ENCODE assay signal across 9 cellular contexts in the genomic region with DNA sequence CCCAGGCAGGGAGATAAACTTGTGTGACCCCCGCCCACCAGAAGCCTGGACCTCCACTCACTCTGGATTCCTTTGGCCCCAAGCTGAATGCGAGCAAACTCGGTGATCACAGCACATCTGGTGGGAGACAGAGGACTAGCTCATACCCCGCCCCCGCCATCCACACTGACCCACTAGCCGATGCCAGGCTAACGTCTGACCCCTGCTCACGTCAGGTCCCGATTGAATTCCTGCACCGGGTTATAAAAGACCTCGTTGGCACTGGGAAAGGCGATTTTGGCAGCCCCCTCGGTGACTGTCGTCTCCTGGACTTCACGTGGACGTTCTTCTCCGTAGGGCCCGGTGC. TPM values are rescaled to one million over a fixed set of nuclear protein-coding genes. Genes with fewer than 3 reads are reported as not detected.
A peak's percentile ranks its signal among the peaks of the same experiment; 100 is the strongest.
DNase-seq lines count a peak whose midpoint lies in the region; ATAC-seq, FAIRE-seq and TF ChIP-seq lines count a peak whose summit lies in the region.
"Had no signal": no experiment of that assay in that cellular context is flagged by ENCODE, and none has a peak within 500 bp of the region (broad histone marks: within the 10 kb centered on the region; RNA-seq: fewer than 3 reads in every experiment).

No MANE protein-coding gene starts in this region.

- no peaks in the 10 kb centered on the region for H3K9me3 ChIP-seq in adipocyte (ENCODE audit: control insufficient read depth, low read length)
- no peaks in the 10 kb centered on the region for H3K9me3 ChIP-seq in HepG2 (ENCODE audit: low read length)
- no peaks in the 10 kb centered on the region for H3K9me3 ChIP-seq in testis

- TF ChIP-seq EP300 in HepG2 (IDR thresholded peaks at IDR 0.05; ENCODE audit: low read depth in 2 of 2, low read length in 2 of 2) (no peak), HepG2 (CRISPR knock-in tag; IDR thresholded peaks at IDR 0.05; ENCODE audit: borderline replicate concordance) (no peak)

- peaks cover 42% of the 10 kb centered on the region for H3K79me2 ChIP-seq in HepG2 (ENCODE audit: insufficient read depth, low read length)

- peaks cover 11% of the 10 kb centered on the region for H3K36me3 ChIP-seq in adipocyte (ENCODE audit: control insufficient read depth, insufficient read depth, low read length, severe bottlenecking)
- H3K36me3 ChIP-seq in HepG2 (replicated peaks in 1 of 2; ENCODE audit: control insufficient read depth in 1 of 2, insufficient read depth in 2 of 2, low read length in 2 of 2) = peaks cover 2 to 19% of the 10 kb centered on the region in 2 experiments; a peak in 3 of 5 replicates
- H3K36me3 ChIP-seq in testis (ENCODE audit: low read depth, missing control alignments) = no peaks in the 10 kb centered on the region

- no peak for ATAC-seq in activated CD4-positive, alpha-beta T cell treated with anti-CD3 and anti-CD28 coated beads for 36 hours
- ATAC-seq in HepG2 = peak; percentile 6; the same call in 2 of the 3 replicates
- ATAC-seq in GM18907 (IDR thresholded peaks at IDR 0.05; ENCODE audit: unreplicated experiment) = no peak

- H4K20me1 ChIP-seq in HepG2 (ENCODE audit: insufficient read depth, low read length) = peaks cover 17% of the 10 kb centered on the region

- in situ Hi-C loops in HepG2 (cut with HindIII; ENCODE audit: extremely low pct_ligation_motif_present, low pct_unique_long_range_greater_than_20kb) = loop anchor here (5.0 kb wide), 1 partner anchor 36 kb away; a partner anchor contains a TSS

- BruUV-seq in HepG2 (replicated peaks; lab: Mats Ljungman, UMichigan) = no TSS peak

- DNase-seq in activated CD4-positive, alpha-beta T cell treated with anti-CD3 and anti-CD28 coated beads for 36 hours = no peak
- no peak for DNase-seq in activated CD4-positive, alpha-beta T cell treated with anti-CD3 and anti-CD28 coated beads, Interleukin-2, amount 50 U/mL, for 1 hour
- no peak for DNase-seq in adipocyte (ENCODE audit: low read depth)
- DNase-seq in HepG2 (ENCODE audit: low spot score) = no peak
- no peak for DNase-seq in testis
- no peak for DNase-seq in SKM-1 (lab: John Stamatoyannopoulos, UW; ENCODE audit: unreplicated experiment)
- DNase-seq in NCI-H2227 treated with DMSO at 0.1 percent for 48 hours (lab: John Stamatoyannopoulos, UW) = no peak

- intact Hi-C loops in activated CD4-positive, alpha-beta T cell treated with anti-CD3 and anti-CD28 coated beads for 36 hours (cut with DNase I, micrococcal nuclease) = loop anchor here (1.0 to 5.0 kb wide), 6 partner anchors 12 to 504 kb away; a partner anchor contains a TSS
- intact Hi-C loops in HepG2 (cut with micrococcal nuclease; ENCODE audit: unreplicated experiment) (loop anchor here (5.0 kb wide), 1 partner anchor 36 kb away; a partner anchor contains a TSS), testis (cut with DNase I; ENCODE audit: low total_unique reads) (loop anchor here (5.0 kb wide), 1 partner anchor 36 kb away; a partner anchor contains a TSS)

- no peaks in the 10 kb centered on the region for H3K9me3 Mint-ChIP-seq in activated CD4-positive, alpha-beta T cell treated with anti-CD3 and anti-CD28 coated beads for 36 hours (ENCODE audit: low read depth)

- 0% methylated on average over 2 of the region's 18 CpGs for WGBS in HepG2 (ENCODE audit: low lambda C conversion rate)
- WGBS in testis, 2 donors = 0 to 1% methylated on average over 14 to 18 of the region's 18 CpGs

- H3K36me3 Mint-ChIP-seq in activated CD4-positive, alpha-beta T cell treated with anti-CD3 and anti-CD28 coated beads for 36 hours (ENCODE audit: low read depth) = peaks cover 22% of the 10 kb centered on the region

- H3K27ac ChIP-seq in HepG2 (ENCODE audit: extremely low read length, insufficient read depth, low read length) (peak overlapping the region; percentile 83), testis (peak overlapping the region; percentile 1 to 55)

- peak overlapping the region; percentile 87 for H3K4me3 Mint-ChIP-seq in activated CD4-positive, alpha-beta T cell treated with anti-CD3 and anti-CD28 coated beads for 36 hours

- no peaks in the 10 kb centered on the region for H3K27me3 Mint-ChIP-seq in activated CD4-positive, alpha-beta T cell treated with anti-CD3 and anti-CD28 coated beads for 36 hours

- TF ChIP-seq POLR2A in HepG2 (IDR thresholded peaks at IDR 0.05; ENCODE audit: insufficient read depth in 1 of 2, low read depth in 2 of 2, low read length in 2 of 2) = no peak
- no peak for TF ChIP-seq POLR2A in testis (IDR thresholded peaks at IDR 0.05)

- H3K9ac ChIP-seq in adipocyte (ENCODE audit: low read length) = peak overlapping the region; percentile 93
- peak overlapping the region; percentile 89 for H3K9ac ChIP-seq in HepG2 (ENCODE audit: insufficient read depth, low read depth, low read length)

- H3K4me3 ChIP-seq in adipocyte (ENCODE audit: low read length) (peak overlapping the region; percentile 94), HepG2 (replicated peaks in 1 of 3; ENCODE audit: insufficient read depth in 1 of 3, low read depth in 2 of 3, low read length in 3 of 3) (peak overlapping the region; percentile 94 to 96 (median 95)), testis (peak overlapping the region; percentile 71 to 98)

- peaks cover 30% of the 10 kb centered on the region for H3K4me1 Mint-ChIP-seq in activated CD4-positive, alpha-beta T cell treated with anti-CD3 and anti-CD28 coated beads for 36 hours

- no peaks in the 10 kb centered on the region for H3K27me3 ChIP-seq in adipocyte (replicated peaks; ENCODE audit: control insufficient read depth, insufficient read depth, low read length)
- no peaks in the 10 kb centered on the region; a peak in 1 of 5 replicates for H3K27me3 ChIP-seq in HepG2 (ENCODE audit: control insufficient read depth in 1 of 2, insufficient read depth in 2 of 2, low read length in 2 of 2)
- no peaks in the 10 kb centered on the region for H3K27me3 ChIP-seq in testis

- no peak for TF ChIP-seq CTCF in HepG2 (CRISPR knock-in tag; IDR thresholded peaks at IDR 0.05)
- no peak for TF ChIP-seq CTCF in testis (IDR thresholded peaks at IDR 0.05)

- no peak overlapping the region for H2AFZ ChIP-seq in HepG2 (ENCODE audit: low read length)

- peak overlapping the region; percentile 95 for H3K4me2 ChIP-seq in HepG2 (ENCODE audit: low read depth, low read length)

- TF ChIP-seq RAD21 in HepG2 (CRISPR knock-in tag; IDR thresholded peaks at IDR 0.05) = no peak

- H3K4me1 ChIP-seq in adipocyte (ENCODE audit: control insufficient read depth, insufficient read depth, low read length) = peaks cover 37% of the 10 kb centered on the region
- H3K4me1 ChIP-seq in HepG2 (ENCODE audit: insufficient read depth, low read length) = peaks cover 32% of the 10 kb centered on the region
- H3K4me1 ChIP-seq in testis = peaks cover 26% of the 10 kb centered on the region

- no peak for FAIRE-seq in HepG2 (lab: Jason Lieb, UNC)

- CTCF ChIA-PET in activated CD4-positive, alpha-beta T cell treated with anti-CD3 and anti-CD28 coated beads for 36 hours (lab: Charles Lee) = interaction anchor here (0.9 to 3.0 kb wide), 2 partner anchors 11 to 151 kb away, joined by 3 to 18 read pairs; no protein-coding TSS in a partner anchor
- CTCF ChIA-PET in HepG2 (lab: Yijun Ruan, JAX; ENCODE audit: low intra/inter-chr PET ratio, low total read pairs) = no interaction called here

- peak overlapping the region; percentile 95 for H3K27ac Mint-ChIP-seq in activated CD4-positive, alpha-beta T cell treated with anti-CD3 and anti-CD28 coated beads for 36 hours

- POLR2A ChIA-PET in activated CD4-positive, alpha-beta T cell treated with anti-CD3 and anti-CD28 coated beads for 36 hours (lab: Charles Lee) = no interaction called here
- POLR2A ChIA-PET in HepG2 (lab: Yijun Ruan, JAX) = interaction anchor here (1.2 to 2.7 kb wide), 2 partner anchors 40 to 47 kb away, joined by 3 to 17 read pairs; no protein-coding TSS in a partner anchor

RNA-seq across cellular contexts. Expression of a gene that starts 0.6 kb away (rescaled TPM):
- total RNA-seq in activated CD4-positive, alpha-beta T cell treated with anti-CD3 and anti-CD28 coated beads for 36 hours = 10 to 100 TPM; 73.0 to 96.1 TPM
- 27.9 and 44.1 TPM in 2 replicates for total RNA-seq in HepG2 (2016; rRNA removed; fragmentation: Illumina TruSeq; extraction: Trizol)
- 9.6 and 11.8 TPM in 2 replicates for total RNA-seq in HepG2 (2016; cell fraction: cytosol; rRNA removed; fragmentation: Illumina TruSeq; extraction: Trizol; ENCODE audit: low read depth)
- total RNA-seq in HepG2 (2016; cell fraction: insoluble cytoplasmic fraction; rRNA removed; fragmentation: Illumina TruSeq; extraction: Trizol) = 23.9 and 45.4 TPM in 2 replicates
- total RNA-seq in HepG2 (2016; cell fraction: membrane; rRNA removed; fragmentation: Illumina TruSeq; extraction: Trizol) = 14.3 and 15.5 TPM in 2 replicates
- 55.3 and 60.2 TPM in 2 replicates for total RNA-seq in HepG2 (2016; cell fraction: nucleus; rRNA removed; fragmentation: Illumina TruSeq; extraction: Trizol)
- 35.5 and 42.9 TPM in 2 replicates for polyA plus RNA-seq in HepG2 (2011; rRNA removed)
- 16.0 and 24.0 TPM in 2 replicates for polyA plus RNA-seq in HepG2 (2011; cell fraction: cytosol; rRNA removed)
- polyA plus RNA-seq in HepG2 (2011; cell fraction: nucleus; rRNA removed) = 421 and 529 TPM in 2 replicates
- polyA plus RNA-seq in HepG2 (2012) = 22.9 and 29.0 TPM in 2 replicates
- polyA plus RNA-seq in HepG2 (2016; cell fraction: cytosol; fragmentation: Illumina TruSeq; extraction: Trizol; ENCODE audit: low read depth) = 9.7 and 9.9 TPM in 2 replicates
- 24.6 and 27.1 TPM in 2 replicates for polyA plus RNA-seq in HepG2 (2016; cell fraction: insoluble cytoplasmic fraction; fragmentation: Illumina TruSeq; extraction: Trizol; ENCODE audit: low read depth)
- 10.7 and 11.5 TPM in 2 replicates for polyA plus RNA-seq in HepG2 (2016; cell fraction: membrane; fragmentation: Illumina TruSeq; extraction: Trizol; ENCODE audit: low read depth)
- polyA plus RNA-seq in HepG2 (2016; cell fraction: nucleus; fragmentation: Illumina TruSeq; extraction: Trizol; ENCODE audit: insufficient read depth, low read depth) = 144 and 171 TPM in 2 replicates
- polyA minus RNA-seq in HepG2 (2011; rRNA and poly(A)+ RNA removed; ENCODE audit: low replicate concordance) = 61.2 and 61.3 TPM in 2 replicates
- 12.5 and 24.5 TPM in 2 replicates for polyA minus RNA-seq in HepG2 (2011; cell fraction: cytosol; rRNA and poly(A)+ RNA removed)
- 44.6 and 48.9 TPM in 2 replicates for polyA minus RNA-seq in HepG2 (2011; cell fraction: nucleus; rRNA and poly(A)+ RNA removed)
- total RNA-seq in testis = 10 to 100 TPM; 44.8 to 50.0 TPM
- polyA plus RNA-seq in testis (ENCODE audit: insufficient read depth, low read depth, low replicate concordance) = 35.9 TPM

RNA-seq across cellular contexts. Expression of a gene that starts 2.2 kb away (rescaled TPM):
- 10 to 100 TPM; 77.5 to 84.5 TPM for total RNA-seq in activated CD4-positive, alpha-beta T cell treated with anti-CD3 and anti-CD28 coated beads for 36 hours
- total RNA-seq in HepG2 (2016; rRNA removed; fragmentation: Illumina TruSeq; extraction: Trizol) (31.8 and 46.7 TPM in 2 replicates), testis (100 to 1,000 TPM in 1 of 2 donors, 10 to 100 TPM in 1; 75.9 to 102 TPM)
- 6.8 and 8.2 TPM in 2 replicates for total RNA-seq in HepG2 (2016; cell fraction: cytosol; rRNA removed; fragmentation: Illumina TruSeq; extraction: Trizol; ENCODE audit: low read depth)
- 29.7 and 42.3 TPM in 2 replicates for total RNA-seq in HepG2 (2016; cell fraction: insoluble cytoplasmic fraction; rRNA removed; fragmentation: Illumina TruSeq; extraction: Trizol)
- 37.1 and 38.6 TPM in 2 replicates for total RNA-seq in HepG2 (2016; cell fraction: membrane; rRNA removed; fragmentation: Illumina TruSeq; extraction: Trizol)
- total RNA-seq in HepG2 (2016; cell fraction: nucleus; rRNA removed; fragmentation: Illumina TruSeq; extraction: Trizol) = 21.0 and 21.3 TPM in 2 replicates
- polyA plus RNA-seq in HepG2 (2011; rRNA removed) (42.3 and 55.2 TPM in 2 replicates), testis (ENCODE audit: insufficient read depth, low read depth, low replicate concordance) (38.2 TPM)
- 33.3 and 62.6 TPM in 2 replicates for polyA plus RNA-seq in HepG2 (2011; cell fraction: cytosol; rRNA removed)
- 93.5 and 114 TPM in 2 replicates for polyA plus RNA-seq in HepG2 (2011; cell fraction: nucleus; rRNA removed)
- 13.2 and 18.2 TPM in 2 replicates for polyA plus RNA-seq in HepG2 (2012)
- 6.3 and 6.7 TPM in 2 replicates for polyA plus RNA-seq in HepG2 (2016; cell fraction: cytosol; fragmentation: Illumina TruSeq; extraction: Trizol; ENCODE audit: low read depth)
- 35.6 and 46.3 TPM in 2 replicates for polyA plus RNA-seq in HepG2 (2016; cell fraction: insoluble cytoplasmic fraction; fragmentation: Illumina TruSeq; extraction: Trizol; ENCODE audit: low read depth)
- polyA plus RNA-seq in HepG2 (2016; cell fraction: membrane; fragmentation: Illumina TruSeq; extraction: Trizol; ENCODE audit: low read depth) = 28.2 and 28.5 TPM in 2 replicates
- 37.4 and 39.4 TPM in 2 replicates for polyA plus RNA-seq in HepG2 (2016; cell fraction: nucleus; fragmentation: Illumina TruSeq; extraction: Trizol; ENCODE audit: insufficient read depth, low read depth)
- 91.1 and 200 TPM in 2 replicates for polyA minus RNA-seq in HepG2 (2011; rRNA and poly(A)+ RNA removed; ENCODE audit: low replicate concordance)
- polyA minus RNA-seq in HepG2 (2011; cell fraction: cytosol; rRNA and poly(A)+ RNA removed) = 45.0 and 58.7 TPM in 2 replicates
- polyA minus RNA-seq in HepG2 (2011; cell fraction: nucleus; rRNA and poly(A)+ RNA removed) = 12.7 and 13.6 TPM in 2 replicates

RNA-seq across cellular contexts. Expression of a gene that starts 13.3 kb away (rescaled TPM):
- 1 to 10 TPM; 2.0 to 2.5 TPM for total RNA-seq in activated CD4-positive, alpha-beta T cell treated with anti-CD3 and anti-CD28 coated beads for 36 hours
- total RNA-seq in HepG2 (2016; rRNA removed; fragmentation: Illumina TruSeq; extraction: Trizol) (0.69 and 0.75 TPM in 2 replicates), testis (10 to 100 TPM; 15.9 to 35.8 TPM)
- total RNA-seq in HepG2 (2016; cell fraction: cytosol; rRNA removed; fragmentation: Illumina TruSeq; extraction: Trizol; ENCODE audit: low read depth) = 0.79 and 0.91 TPM in 2 replicates
- total RNA-seq in HepG2 (2016; cell fraction: insoluble cytoplasmic fraction; rRNA removed; fragmentation: Illumina TruSeq; extraction: Trizol) = 0.40 and 0.97 TPM in 2 replicates
- 0.74 and 0.90 TPM in 2 replicates for total RNA-seq in HepG2 (2016; cell fraction: membrane; rRNA removed; fragmentation: Illumina TruSeq; extraction: Trizol)
- 0.31 and 0.75 TPM in 2 replicates for total RNA-seq in HepG2 (2016; cell fraction: nucleus; rRNA removed; fragmentation: Illumina TruSeq; extraction: Trizol)
- polyA plus RNA-seq in HepG2 (2011; rRNA removed) (0.72 and 0.92 TPM in 2 replicates), testis (ENCODE audit: insufficient read depth, low read depth, low replicate concordance) (21.9 TPM)
- polyA plus RNA-seq in HepG2 (2011; cell fraction: cytosol; rRNA removed) = 0.71 and 1.6 TPM in 2 replicates
- 2.0 and 2.6 TPM in 2 replicates for polyA plus RNA-seq in HepG2 (2011; cell fraction: nucleus; rRNA removed)
- 0.31 and 0.32 TPM in 2 replicates for polyA plus RNA-seq in HepG2 (2012)
- 0.57 and 0.66 TPM in 2 replicates for polyA plus RNA-seq in HepG2 (2016; cell fraction: cytosol; fragmentation: Illumina TruSeq; extraction: Trizol; ENCODE audit: low read depth)
- polyA plus RNA-seq in HepG2 (2016; cell fraction: insoluble cytoplasmic fraction; fragmentation: Illumina TruSeq; extraction: Trizol; ENCODE audit: low read depth) = 0.51 and 0.59 TPM in 2 replicates
- polyA plus RNA-seq in HepG2 (2016; cell fraction: membrane; fragmentation: Illumina TruSeq; extraction: Trizol; ENCODE audit: low read depth) = 0.76 and 0.86 TPM in 2 replicates
- polyA plus RNA-seq in HepG2 (2016; cell fraction: nucleus; fragmentation: Illumina TruSeq; extraction: Trizol; ENCODE audit: insufficient read depth, low read depth) = 0.93 and 1.5 TPM in 2 replicates
- 0.09 and 1.9 TPM in 2 replicates for polyA minus RNA-seq in HepG2 (2011; rRNA and poly(A)+ RNA removed; ENCODE audit: low replicate concordance)
- 0.49 and 0.70 TPM in 2 replicates for polyA minus RNA-seq in HepG2 (2011; cell fraction: cytosol; rRNA and poly(A)+ RNA removed)
- polyA minus RNA-seq in HepG2 (2011; cell fraction: nucleus; rRNA and poly(A)+ RNA removed) = 0.64 and 1.1 TPM in 2 replicates
- total RNA-seq: HT1080 had no signal

RNA-seq across cellular contexts. Expression of a gene that starts 34.3 kb away (rescaled TPM):
- total RNA-seq in activated CD4-positive, alpha-beta T cell treated with anti-CD3 and anti-CD28 coated beads for 36 hours = 10 to 100 TPM; 64.8 to 71.4 TPM
- total RNA-seq in HepG2 (2016; rRNA removed; fragmentation: Illumina TruSeq; extraction: Trizol) (36.8 and 47.9 TPM in 2 replicates), testis (10 to 100 TPM; 27.2 to 37.6 TPM)
- 56.0 and 67.5 TPM in 2 replicates for total RNA-seq in HepG2 (2016; cell fraction: cytosol; rRNA removed; fragmentation: Illumina TruSeq; extraction: Trizol; ENCODE audit: low read depth)
- 33.4 and 50.3 TPM in 2 replicates for total RNA-seq in HepG2 (2016; cell fraction: insoluble cytoplasmic fraction; rRNA removed; fragmentation: Illumina TruSeq; extraction: Trizol)
- total RNA-seq in HepG2 (2016; cell fraction: membrane; rRNA removed; fragmentation: Illumina TruSeq; extraction: Trizol) = 78.5 and 90.1 TPM in 2 replicates
- total RNA-seq in HepG2 (2016; cell fraction: nucleus; rRNA removed; fragmentation: Illumina TruSeq; extraction: Trizol) = 27.2 and 35.2 TPM in 2 replicates
- polyA plus RNA-seq in HepG2 (2011; rRNA removed) (66.4 and 85.5 TPM in 2 replicates), testis (ENCODE audit: insufficient read depth, low read depth, low replicate concordance) (18.1 TPM)
- 58.0 and 78.9 TPM in 2 replicates for polyA plus RNA-seq in HepG2 (2011; cell fraction: cytosol; rRNA removed)
- 198 and 219 TPM in 2 replicates for polyA plus RNA-seq in HepG2 (2011; cell fraction: nucleus; rRNA removed)
- polyA plus RNA-seq in HepG2 (2012) = 28.8 and 43.3 TPM in 2 replicates
- polyA plus RNA-seq in HepG2 (2016; cell fraction: cytosol; fragmentation: Illumina TruSeq; extraction: Trizol; ENCODE audit: low read depth) = 79.7 and 89.7 TPM in 2 replicates
- 39.4 and 44.9 TPM in 2 replicates for polyA plus RNA-seq in HepG2 (2016; cell fraction: insoluble cytoplasmic fraction; fragmentation: Illumina TruSeq; extraction: Trizol; ENCODE audit: low read depth)
- polyA plus RNA-seq in HepG2 (2016; cell fraction: membrane; fragmentation: Illumina TruSeq; extraction: Trizol; ENCODE audit: low read depth) = 85.7 and 88.6 TPM in 2 replicates
- polyA plus RNA-seq in HepG2 (2016; cell fraction: nucleus; fragmentation: Illumina TruSeq; extraction: Trizol; ENCODE audit: insufficient read depth, low read depth) = 76.5 and 85.3 TPM in 2 replicates
- polyA minus RNA-seq in HepG2 (2011; rRNA and poly(A)+ RNA removed; ENCODE audit: low replicate concordance) = 37.6 and 153 TPM in 2 replicates
- polyA minus RNA-seq in HepG2 (2011; cell fraction: cytosol; rRNA and poly(A)+ RNA removed) = 11.9 and 14.2 TPM in 2 replicates
- polyA minus RNA-seq in HepG2 (2011; cell fraction: nucleus; rRNA and poly(A)+ RNA removed) = 10.3 and 12.1 TPM in 2 replicates

RNA-seq across cellular contexts. Expression of a gene that starts 34.3 kb away (rescaled TPM):
- total RNA-seq in activated CD4-positive, alpha-beta T cell treated with anti-CD3 and anti-CD28 coated beads for 36 hours = 100 to 1,000 TPM; 109 to 118 TPM
- total RNA-seq in HepG2 (2016; rRNA removed; fragmentation: Illumina TruSeq; extraction: Trizol) (10.0 and 14.3 TPM in 2 replicates), testis (10 to 100 TPM; 18.1 to 29.4 TPM)
- 5.0 and 5.9 TPM in 2 replicates for total RNA-seq in HepG2 (2016; cell fraction: cytosol; rRNA removed; fragmentation: Illumina TruSeq; extraction: Trizol; ENCODE audit: low read depth)
- total RNA-seq in HepG2 (2016; cell fraction: insoluble cytoplasmic fraction; rRNA removed; fragmentation: Illumina TruSeq; extraction: Trizol) = 8.1 and 16.1 TPM in 2 replicates
- total RNA-seq in HepG2 (2016; cell fraction: membrane; rRNA removed; fragmentation: Illumina TruSeq; extraction: Trizol) = 10.0 and 11.1 TPM in 2 replicates
- total RNA-seq in HepG2 (2016; cell fraction: nucleus; rRNA removed; fragmentation: Illumina TruSeq; extraction: Trizol) = 12.6 and 13.6 TPM in 2 replicates
- polyA plus RNA-seq in HepG2 (2011; rRNA removed) (10.1 and 12.9 TPM in 2 replicates), testis (ENCODE audit: insufficient read depth, low read depth, low replicate concordance) (23.3 TPM)
- 14.4 and 15.3 TPM in 2 replicates for polyA plus RNA-seq in HepG2 (2011; cell fraction: cytosol; rRNA removed)
- polyA plus RNA-seq in HepG2 (2011; cell fraction: nucleus; rRNA removed) = 84.6 and 97.2 TPM in 2 replicates
- 20.1 and 25.8 TPM in 2 replicates for polyA plus RNA-seq in HepG2 (2012)
- polyA plus RNA-seq in HepG2 (2016; cell fraction: cytosol; fragmentation: Illumina TruSeq; extraction: Trizol; ENCODE audit: low read depth) = 5.5 and 5.8 TPM in 2 replicates
- 17.5 and 22.6 TPM in 2 replicates for polyA plus RNA-seq in HepG2 (2016; cell fraction: insoluble cytoplasmic fraction; fragmentation: Illumina TruSeq; extraction: Trizol; ENCODE audit: low read depth)
- polyA plus RNA-seq in HepG2 (2016; cell fraction: membrane; fragmentation: Illumina TruSeq; extraction: Trizol; ENCODE audit: low read depth) = 9.7 and 9.8 TPM in 2 replicates
- 39.1 and 40.8 TPM in 2 replicates for polyA plus RNA-seq in HepG2 (2016; cell fraction: nucleus; fragmentation: Illumina TruSeq; extraction: Trizol; ENCODE audit: insufficient read depth, low read depth)
- polyA minus RNA-seq in HepG2 (2011; rRNA and poly(A)+ RNA removed; ENCODE audit: low replicate concordance) = 8.1 and 9.7 TPM in 2 replicates
- 7.0 and 7.3 TPM in 2 replicates for polyA minus RNA-seq in HepG2 (2011; cell fraction: cytosol; rRNA and poly(A)+ RNA removed)
- polyA minus RNA-seq in HepG2 (2011; cell fraction: nucleus; rRNA and poly(A)+ RNA removed) = 9.7 and 9.9 TPM in 2 replicates

Comparison
In these comparisons a context has a peak if more than half of its experiments do, and no peak if none do; other contexts are left out.
1. RNA of a gene that starts 13.3 kb away (total RNA-seq): 15.9 to 35.8 TPM in testis; 2.0 to 2.5 TPM in activated CD4-positive, alpha-beta T cell treated with anti-CD3 and anti-CD28 coated beads for 36 hours and 0.31 to 0.97 TPM in HepG2; every median in the first group is over 4 times any median in the second.
2. Peak in every context shown above with its lines, with median percentiles within 50 percentile points of each other: H3K4me3 ChIP-seq.